ENCODE assay signal across 11 cellular contexts in the genomic region with DNA sequence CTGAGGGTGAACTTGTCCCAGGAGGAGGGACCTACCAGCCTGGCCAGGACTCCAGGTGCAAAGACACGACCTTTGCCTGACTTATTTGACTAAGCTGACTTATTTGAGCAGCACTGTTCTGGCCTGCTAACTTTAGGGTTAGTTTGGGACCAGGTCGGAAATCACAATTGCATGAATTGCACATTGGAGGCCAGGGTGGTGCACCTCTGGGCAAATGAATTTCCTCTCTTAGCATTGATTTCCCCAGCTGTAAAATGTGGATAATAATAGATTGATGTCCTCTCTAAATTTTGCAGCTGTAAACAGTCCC. TPM values are rescaled to one million over a fixed set of nuclear protein-coding genes. Genes with fewer than 3 reads are reported as not detected.
DNase-seq lines count a peak whose midpoint lies in the region; ATAC-seq and TF ChIP-seq lines count a peak whose summit lies in the region.
"Had no signal": no experiment of that assay in that cellular context is flagged by ENCODE, and none has a peak within 500 bp of the region (broad histone marks: within the 10 kb centered on the region; RNA-seq: fewer than 3 reads in every experiment).

No MANE protein-coding gene starts in this region.

- no peak for TF ChIP-seq CTCF in tibial artery (IDR thresholded peaks at IDR 0.05)

- peak overlapping the region; percentile 94 for H3K27ac Mint-ChIP-seq in activated naive CD4-positive, alpha-beta T cell treated with anti-CD3 and anti-CD28 coated beads for 36 hours
- peak overlapping the region; percentile 87 for H3K27ac Mint-ChIP-seq in activated T-helper 2 cell treated with anti-CD3 and anti-CD28 coated beads, Interferon-gamma antibody, Interleukin-2, Interleukin-4, amounts not matched to agents 10 μg/mL and 5 μg/mL and 100 μg/mL, durations not matched to agents 14 hours and 24 hours and 36 hours
- H3K27ac Mint-ChIP-seq in memory B cell, result peak overlapping the region; percentile 73

- H3K27me3 ChIP-seq in tibial artery, result peaks cover 0 to 9% of the 10 kb centered on the region in 2 donors

- no peak overlapping the region for H3K27ac ChIP-seq in tibial artery

- CTCF ChIA-PET in activated naive CD4-positive, alpha-beta T cell treated with anti-CD3 and anti-CD28 coated beads for 36 hours (lab: Charles Lee), result interaction anchor here (1.2 to 1.4 kb wide), 3 partner anchors 11 to 17 kb away, joined by 3 to 4 read pairs (median 4); partner anchors contain the start of gene MVB12A

- H3K4me3 Mint-ChIP-seq in activated naive CD4-positive, alpha-beta T cell treated with anti-CD3 and anti-CD28 coated beads for 36 hours, result peak overlapping the region; percentile 80
- peak overlapping the region; percentile 92 for H3K4me3 Mint-ChIP-seq in activated T-helper 2 cell treated with anti-CD3 and anti-CD28 coated beads, Interferon-gamma antibody, Interleukin-2, Interleukin-4, amounts not matched to agents 10 μg/mL and 5 μg/mL and 100 μg/mL, durations not matched to agents 14 hours and 24 hours and 36 hours (ENCODE audit: low read depth)
- H3K4me3 Mint-ChIP-seq in memory B cell, result peak overlapping the region; percentile 97

- no peaks in the 10 kb centered on the region for H3K27me3 Mint-ChIP-seq in activated naive CD4-positive, alpha-beta T cell treated with anti-CD3 and anti-CD28 coated beads for 36 hours (ENCODE audit: low read depth)
- H3K27me3 Mint-ChIP-seq in activated T-helper 2 cell treated with anti-CD3 and anti-CD28 coated beads, Interferon-gamma antibody, Interleukin-2, Interleukin-4, amounts not matched to agents 10 μg/mL and 5 μg/mL and 100 μg/mL, durations not matched to agents 14 hours and 24 hours and 36 hours (ENCODE audit: low read depth), result no peaks in the 10 kb centered on the region
- H3K27me3 Mint-ChIP-seq in memory B cell, result no peaks in the 10 kb centered on the region

- peak overlapping the region; percentile 29 to 41 for H3K4me3 ChIP-seq in tibial artery

- H3K9me3 Mint-ChIP-seq in activated naive CD4-positive, alpha-beta T cell treated with anti-CD3 and anti-CD28 coated beads for 36 hours, result no peaks in the 10 kb centered on the region
- no peaks in the 10 kb centered on the region for H3K9me3 Mint-ChIP-seq in activated T-helper 2 cell treated with anti-CD3 and anti-CD28 coated beads, Interferon-gamma antibody, Interleukin-2, Interleukin-4, amounts not matched to agents 10 μg/mL and 5 μg/mL and 100 μg/mL, durations not matched to agents 14 hours and 24 hours and 36 hours
- H3K9me3 Mint-ChIP-seq in memory B cell, result no peaks in the 10 kb centered on the region

- no peak for DNase-seq in activated naive CD4-positive, alpha-beta T cell treated with anti-CD3 and anti-CD28 coated beads for 36 hours
- no peak for DNase-seq in activated naive CD4-positive, alpha-beta T cell treated with anti-CD3 and anti-CD28 coated beads, Interleukin-2, amount 50 U/mL, for 16 hours
- no peak for DNase-seq in activated T-helper 2 cell treated with anti-CD3 and anti-CD28 coated beads, Interferon-gamma antibody, Interleukin-2, Interleukin-4, amounts not matched to agents 10 μg/mL and 5 μg/mL and 100 μg/mL, durations not matched to agents 14 hours and 24 hours and 36 hours (ENCODE audit: low spot score)
- DNase-seq in memory B cell (ENCODE audit: low spot score in 2 of 2) (no peak), tibial artery (no peak), putamen (ENCODE audit: low spot score) (no peak), hippocampal formation (lab: John Stamatoyannopoulos, UW) (no peak)
- no peak for DNase-seq in central memory CD4-positive, alpha-beta T cell
- DNase-seq: NCI-H524 had no signal

- H3K36me3 Mint-ChIP-seq in activated naive CD4-positive, alpha-beta T cell treated with anti-CD3 and anti-CD28 coated beads for 36 hours (ENCODE audit: low read depth), result peaks cover 25% of the 10 kb centered on the region
- H3K36me3 Mint-ChIP-seq in activated T-helper 2 cell treated with anti-CD3 and anti-CD28 coated beads, Interferon-gamma antibody, Interleukin-2, Interleukin-4, amounts not matched to agents 10 μg/mL and 5 μg/mL and 100 μg/mL, durations not matched to agents 14 hours and 24 hours and 36 hours (ENCODE audit: low read depth), result peaks cover 39% of the 10 kb centered on the region
- peaks cover 5% of the 10 kb centered on the region for H3K36me3 Mint-ChIP-seq in memory B cell

- H3K4me1 ChIP-seq in tibial artery, result peaks cover 0 to 9% (median 0%) of the 10 kb centered on the region in 4 donors

- H3K9me3 ChIP-seq in tibial artery, result no peaks in the 10 kb centered on the region

- H3K36me3 ChIP-seq in tibial artery, result no peaks in the 10 kb centered on the region

- intact Hi-C loops in activated naive CD4-positive, alpha-beta T cell treated with anti-CD3 and anti-CD28 coated beads for 36 hours (cut with micrococcal nuclease), result loop anchor here (10.0 kb wide), 1 partner anchor 332 kb away; the partner anchor contains the start of genes HAUS8 and MYO9B
- intact Hi-C loops in activated T-helper 2 cell treated with anti-CD3 and anti-CD28 coated beads, Interferon-gamma antibody, Interleukin-2, Interleukin-4, amounts not matched to agents 10 μg/mL and 5 μg/mL and 100 μg/mL, durations not matched to agents 14 hours and 24 hours and 36 hours (cut with micrococcal nuclease), result loop anchor here (5.0 kb wide), 3 partner anchors 60 to 100 kb away; partner anchors contain the start of genes DDA1, GTPBP3 and MRPL34
- intact Hi-C loops in tibial artery (cut with DNase I; ENCODE audit: low total_unique reads), result no loop called here

- ATAC-seq in memory B cell (ENCODE audit: low read depth), result no peak
- ATAC-seq: sciatic nerve had no signal

- H3K4me1 Mint-ChIP-seq in activated naive CD4-positive, alpha-beta T cell treated with anti-CD3 and anti-CD28 coated beads for 36 hours (ENCODE audit: low read depth), result peaks cover 31% of the 10 kb centered on the region
- peaks cover 32% of the 10 kb centered on the region for H3K4me1 Mint-ChIP-seq in activated T-helper 2 cell treated with anti-CD3 and anti-CD28 coated beads, Interferon-gamma antibody, Interleukin-2, Interleukin-4, amounts not matched to agents 10 μg/mL and 5 μg/mL and 100 μg/mL, durations not matched to agents 14 hours and 24 hours and 36 hours (ENCODE audit: low read depth)
- H3K4me1 Mint-ChIP-seq in memory B cell, result peaks cover 25% of the 10 kb centered on the region

RNA-seq across cellular contexts. Expression of gene BST2, which starts 1.4 kb away (rescaled TPM):
- 100 to 1,000 TPM; 117 to 121 TPM for total RNA-seq in activated naive CD4-positive, alpha-beta T cell treated with anti-CD3 and anti-CD28 coated beads for 36 hours
- 129 and 133 TPM in 2 replicates for total RNA-seq in activated T-helper 2 cell treated with anti-CD3 and anti-CD28 coated beads, Interferon-gamma antibody, Interleukin-2, Interleukin-4, amounts not matched to agents 10 μg/mL and 5 μg/mL and 100 μg/mL, durations not matched to agents 14 hours and 24 hours and 36 hours

RNA-seq across cellular contexts. Expression of gene CCDC194, which starts 12.8 kb away (rescaled TPM):
- under 1 TPM; 0.83 to 0.89 TPM for total RNA-seq in activated naive CD4-positive, alpha-beta T cell treated with anti-CD3 and anti-CD28 coated beads for 36 hours
- total RNA-seq in activated T-helper 2 cell treated with anti-CD3 and anti-CD28 coated beads, Interferon-gamma antibody, Interleukin-2, Interleukin-4, amounts not matched to agents 10 μg/mL and 5 μg/mL and 100 μg/mL, durations not matched to agents 14 hours and 24 hours and 36 hours, result 1.5 and 2.4 TPM in 2 replicates
- total RNA-seq: fibroblast of lung had no signal

RNA-seq across cellular contexts. Expression of gene MVB12A, which starts 13.0 kb away (rescaled TPM):
- 10 to 100 TPM; 29.3 to 32.1 TPM for total RNA-seq in activated naive CD4-positive, alpha-beta T cell treated with anti-CD3 and anti-CD28 coated beads for 36 hours
- total RNA-seq in activated T-helper 2 cell treated with anti-CD3 and anti-CD28 coated beads, Interferon-gamma antibody, Interleukin-2, Interleukin-4, amounts not matched to agents 10 μg/mL and 5 μg/mL and 100 μg/mL, durations not matched to agents 14 hours and 24 hours and 36 hours, result 41.1 and 43.2 TPM in 2 replicates

RNA-seq across cellular contexts. Expression of gene PLVAP, which starts 29.7 kb away (rescaled TPM):
- total RNA-seq in activated naive CD4-positive, alpha-beta T cell treated with anti-CD3 and anti-CD28 coated beads for 36 hours, result not detected
- not detected in 2 replicates for total RNA-seq in activated T-helper 2 cell treated with anti-CD3 and anti-CD28 coated beads, Interferon-gamma antibody, Interleukin-2, Interleukin-4, amounts not matched to agents 10 μg/mL and 5 μg/mL and 100 μg/mL, durations not matched to agents 14 hours and 24 hours and 36 hours
- total RNA-seq: fibroblast of lung had no signal

RNA-seq across cellular contexts. Expression of gene TMEM221, which starts 41.6 kb away (rescaled TPM):
- not detected for total RNA-seq in activated naive CD4-positive, alpha-beta T cell treated with anti-CD3 and anti-CD28 coated beads for 36 hours
- total RNA-seq in activated T-helper 2 cell treated with anti-CD3 and anti-CD28 coated beads, Interferon-gamma antibody, Interleukin-2, Interleukin-4, amounts not matched to agents 10 μg/mL and 5 μg/mL and 100 μg/mL, durations not matched to agents 14 hours and 24 hours and 36 hours, result not detected in 2 replicates
